ENCODE assay signal across 8 cellular contexts in the genomic region with DNA sequence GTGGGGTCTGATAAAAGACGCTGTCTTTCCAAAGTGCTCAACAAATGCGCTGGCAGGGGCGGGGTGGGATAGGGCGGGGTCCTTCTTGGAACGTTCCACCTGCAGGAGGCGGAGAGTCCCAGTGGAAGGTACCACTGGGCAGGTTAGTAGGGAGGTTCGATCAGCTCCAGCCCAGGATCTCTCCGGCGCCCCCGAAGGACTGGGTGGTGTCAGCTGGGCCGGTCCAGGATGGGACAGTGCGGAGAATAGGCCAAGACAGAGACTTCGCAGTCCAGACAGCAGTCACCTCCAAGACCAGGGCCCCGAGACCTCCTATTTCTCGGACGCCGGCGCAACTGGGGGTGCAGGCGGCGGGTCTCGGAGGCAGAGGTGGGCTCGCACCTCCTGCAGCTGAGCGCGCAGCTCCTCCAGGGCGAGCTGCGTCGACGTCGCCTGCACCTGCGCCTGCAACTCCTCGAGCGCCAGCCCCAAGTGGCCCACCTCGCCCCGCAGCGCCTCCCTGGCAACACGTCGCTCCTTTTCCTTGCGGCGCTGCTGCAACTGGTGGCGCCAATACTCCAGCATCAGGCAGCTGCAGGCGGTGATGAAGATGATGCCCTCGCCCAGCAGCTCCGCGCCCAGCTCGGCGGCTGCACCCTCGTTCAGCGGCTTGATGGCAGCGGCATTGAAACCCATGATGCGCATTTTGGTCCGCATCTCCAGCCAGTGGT. TPM values are rescaled to one million over a fixed set of nuclear protein-coding genes. Genes with fewer than 3 reads are reported as not detected.
DNase-seq lines count a peak whose midpoint lies in the region; ATAC-seq and TF ChIP-seq lines count a peak whose summit lies in the region.

No MANE protein-coding gene starts in this region.

- H3K27ac Mint-ChIP-seq in mesothelial cell of epicardium: no peak overlapping the region

- peak overlapping the region; percentile 73 for H3K4me3 Mint-ChIP-seq in mesothelial cell of epicardium

- peaks cover 9% of the 10 kb centered on the region for H3K9me3 Mint-ChIP-seq in mesothelial cell of epicardium

- no peak for TF ChIP-seq CTCF in mesothelial cell of epicardium (IDR thresholded peaks at IDR 0.05; ENCODE audit: unreplicated experiment)

- peaks cover 23% of the 10 kb centered on the region for H3K27me3 Mint-ChIP-seq in mesothelial cell of epicardium (ENCODE audit: low read depth)

- H3K36me3 Mint-ChIP-seq in mesothelial cell of epicardium: peaks cover 16% of the 10 kb centered on the region

- ATAC-seq in HG03378 (IDR thresholded peaks at IDR 0.05; ENCODE audit: unreplicated experiment) (no peak), GM21786 (IDR thresholded peaks at IDR 0.05; ENCODE audit: unreplicated experiment) (no peak), GM18502 (IDR thresholded peaks at IDR 0.05; ENCODE audit: poor library complexity, unreplicated experiment) (no peak)

- H3K4me1 Mint-ChIP-seq in mesothelial cell of epicardium: peaks cover 14% of the 10 kb centered on the region

- peak; percentile 41 for DNase-seq in DMS153 treated with DMSO at 0.1 percent for 48 hours (lab: John Stamatoyannopoulos, UW; ENCODE audit: unreplicated experiment)
- DNase-seq in NCI-H1930 (lab: John Stamatoyannopoulos, UW): peak; percentile 77 to 83
- DNase-seq in cerebellar cortex (ENCODE audit: low spot score): peak; percentile 85
- peak in 1 of 2 experiments; percentile 55 for DNase-seq in mesothelial cell of epicardium (ENCODE audit: low spot score in 2 of 2, unreplicated experiment in 2 of 2)
- DNase-seq in SW 1271 (lab: John Stamatoyannopoulos, UW): no peak

RNA-seq across cellular contexts. Expression of a gene that starts 21.6 kb away (rescaled TPM):
- 49.3 to 54.8 TPM (median 53.8 TPM) in 3 replicates for total RNA-seq in mesothelial cell of epicardium

RNA-seq across cellular contexts. Expression of a gene that starts 30.7 kb away (rescaled TPM):
- 0.38 to 0.60 TPM (median 0.59 TPM) in 3 replicates for total RNA-seq in mesothelial cell of epicardium

RNA-seq across cellular contexts. Expression of a gene that starts 32.1 kb away (rescaled TPM):
- total RNA-seq in mesothelial cell of epicardium: 15.2 to 18.1 TPM (median 16.7 TPM) in 3 replicates

RNA-seq across cellular contexts. Expression of a gene that starts 55.7 kb away (rescaled TPM):
- total RNA-seq in mesothelial cell of epicardium: 11.6 to 13.3 TPM (median 11.8 TPM) in 3 replicates

Comparison
In these comparisons a context has a peak if more than half of its experiments do, and no peak if none do; other contexts are left out.
1. DNase-seq: peak in DMS153 treated with DMSO at 0.1 percent for 48 hours (single experiment), NCI-H1930 (2 of 2) and cerebellar cortex (single experiment); none in SW 1271 (0 of 2).